37 cellular contexts compared by ENCODE assay signal in genomic region chr18:61669320-61669719, GRCh38.
A peak's percentile ranks its signal among the peaks of the same experiment; 100 is the strongest.
DNase-seq lines count a peak whose midpoint lies in the region; ATAC-seq and TF ChIP-seq lines count a peak whose summit lies in the region.
"Had no signal": no experiment of that assay in that cellular context is flagged by ENCODE, and none has a peak within 500 bp of the region (broad histone marks: within the 10 kb centered on the region; RNA-seq: fewer than 3 reads in every experiment).

No MANE protein-coding gene starts in this region.

- no peaks in the 10 kb centered on the region for H3K36me3 Mint-ChIP-seq in activated naive CD8-positive, alpha-beta T cell treated with anti-CD3 and anti-CD28 coated beads for 36 hours
- H3K36me3 Mint-ChIP-seq in natural killer cell treated with Interleukin-12 subunit alpha and Interleukin-12 subunit beta and Interleukin-15 and Interleukin-18, amount 100 ng/mL, for 72 hours, result no peaks in the 10 kb centered on the region
- H3K36me3 Mint-ChIP-seq: CD8-positive, alpha-beta memory T cell; neural progenitor cell had no signal

- H3K9me3 Mint-ChIP-seq in activated naive CD8-positive, alpha-beta T cell treated with anti-CD3 and anti-CD28 coated beads for 36 hours, result no peaks in the 10 kb centered on the region
- no peaks in the 10 kb centered on the region for H3K9me3 Mint-ChIP-seq in natural killer cell treated with Interleukin-12 subunit alpha and Interleukin-12 subunit beta and Interleukin-15 and Interleukin-18, amount 100 ng/mL, for 72 hours
- H3K9me3 Mint-ChIP-seq: activated T-helper 2 cell treated with anti-CD3 and anti-CD28 coated beads, Interferon-gamma antibody, Interleukin-2, Interleukin-4, amounts not matched to agents 10 μg/mL and 5 μg/mL and 100 μg/mL, durations not matched to agents 14 hours and 24 hours and 36 hours; CD8-positive, alpha-beta memory T cell; dendritic cell treated with granulocyte-macrophage colony-stimulating factor and Interleukin-4, amounts not matched to agents 40 ng/mL and 50 ng/mL, for 4 days; endodermal cell; neural progenitor cell had no signal

- no peaks in the 10 kb centered on the region for H3K4me1 Mint-ChIP-seq in activated naive CD8-positive, alpha-beta T cell treated with anti-CD3 and anti-CD28 coated beads for 36 hours
- no peaks in the 10 kb centered on the region for H3K4me1 Mint-ChIP-seq in natural killer cell treated with Interleukin-12 subunit alpha and Interleukin-12 subunit beta and Interleukin-15 and Interleukin-18, amount 100 ng/mL, for 72 hours (ENCODE audit: low read depth in 2 of 2)
- H3K4me1 Mint-ChIP-seq: B cell; CD8-positive, alpha-beta memory T cell had no signal

- no peak overlapping the region for H3K4me3 ChIP-seq in fibroblast of pulmonary artery (replicated peaks; ENCODE audit: low read depth, low read length)
- H3K4me3 ChIP-seq: gastroesophageal sphincter, neural progenitor cell, right atrium auricular region, smooth muscle cell, testis had no signal

- no peak for TF ChIP-seq CTCF in fibroblast of pulmonary artery (IDR thresholded peaks at IDR 0.05; ENCODE audit: low read length, missing control alignments)

- peaks cover 33% of the 10 kb centered on the region for H3K27me3 Mint-ChIP-seq in activated naive CD8-positive, alpha-beta T cell treated with anti-CD3 and anti-CD28 coated beads for 36 hours
- H3K27me3 Mint-ChIP-seq in natural killer cell treated with Interleukin-12 subunit alpha and Interleukin-12 subunit beta and Interleukin-15 and Interleukin-18, amount 100 ng/mL, for 72 hours, result peaks cover 9 to 18% of the 10 kb centered on the region in 2 donors
- H3K27me3 Mint-ChIP-seq: B cell had no signal

- H3K4me3 Mint-ChIP-seq in activated naive CD8-positive, alpha-beta T cell treated with anti-CD3 and anti-CD28 coated beads for 36 hours, result no peak overlapping the region
- no peak overlapping the region for H3K4me3 Mint-ChIP-seq in natural killer cell treated with Interleukin-12 subunit alpha and Interleukin-12 subunit beta and Interleukin-15 and Interleukin-18, amount 100 ng/mL, for 72 hours
- H3K4me3 Mint-ChIP-seq: activated CD8-positive, alpha-beta T cell treated with anti-CD3 and anti-CD28 coated beads, Interleukin-2, amount 10 ng/mL, durations not matched to agents 7 days and 5 days; B cell; CD8-positive, alpha-beta memory T cell; dendritic cell treated with granulocyte-macrophage colony-stimulating factor and Interleukin-4, amounts not matched to agents 40 ng/mL and 50 ng/mL, for 4 days; endodermal cell; neural progenitor cell had no signal

- no peak overlapping the region for H3K27ac Mint-ChIP-seq in activated naive CD8-positive, alpha-beta T cell treated with anti-CD3 and anti-CD28 coated beads for 36 hours
- H3K27ac Mint-ChIP-seq in natural killer cell treated with Interleukin-12 subunit alpha and Interleukin-12 subunit beta and Interleukin-15 and Interleukin-18, amount 100 ng/mL, for 72 hours, result no peak overlapping the region
- H3K27ac Mint-ChIP-seq: activated CD8-positive, alpha-beta T cell treated with anti-CD3 and anti-CD28 coated beads, Interleukin-2, amount 10 ng/mL, durations not matched to agents 7 days and 5 days; activated T-helper 2 cell treated with anti-CD3 and anti-CD28 coated beads, Interferon-gamma antibody, Interleukin-2, Interleukin-4, amounts not matched to agents 10 μg/mL and 5 μg/mL and 100 μg/mL, durations not matched to agents 14 hours and 24 hours and 36 hours; B cell; CD8-positive, alpha-beta memory T cell; dendritic cell treated with granulocyte-macrophage colony-stimulating factor and Interleukin-4, amounts not matched to agents 40 ng/mL and 50 ng/mL, for 4 days; endodermal cell; neural progenitor cell had no signal

- DNase-seq in EH (ENCODE audit: low read depth) (peak; percentile 79), M059J (ENCODE audit: low read depth) (peak; percentile 28), fibroblast of pulmonary artery (ENCODE audit: low read depth) (peak; percentile 7), stromal cell of bone marrow (ENCODE audit: low read depth) (peak; percentile 46), head of caudate nucleus (no peak)
- no peak for DNase-seq in activated naive CD8-positive, alpha-beta T cell treated with anti-CD3 and anti-CD28 coated beads for 36 hours
- no peak for DNase-seq in natural killer cell treated with Interleukin-12 subunit alpha and Interleukin-12 subunit beta and Interleukin-15 and Interleukin-18, amount 100 ng/mL, for 72 hours (ENCODE audit: low spot score)
- DNase-seq: activated CD8-positive, alpha-beta T cell treated with anti-CD3 and anti-CD28 coated beads, Interleukin-2, amount 10 ng/mL, durations not matched to agents 7 days and 5 days; activated naive CD4-positive, alpha-beta T cell treated with anti-CD3 and anti-CD28 coated beads, Interleukin-2, amount 50 U/mL, for 16 hours; amygdala; CD8-positive, alpha-beta memory T cell; central memory CD4-positive, alpha-beta T cell; DMS 273 treated with DMSO at 0.1 percent for 48 hours; endodermal cell; HCEC 1CT; hippocampal formation; Karpas-422; left cardiac atrium; MV-4-11; NCI-H1436; NCI-H2081; NCI-H2227 treated with DMSO at 0.1 percent for 48 hours; NCI-H526; posterior cingulate gyrus; stimulated activated naive CD4-positive, alpha-beta T cell treated with Interleukin-2 at 50 U/mL for 16 hours; testis had no signal

- ATAC-seq in HG03439 (IDR thresholded peaks at IDR 0.05; ENCODE audit: unreplicated experiment), result no peak
- no peak for ATAC-seq in natural killer cell treated with Interleukin-12 subunit alpha and Interleukin-12 subunit beta and Interleukin-15 and Interleukin-18, amount 100 ng/mL, for 72 hours
- ATAC-seq: activated CD8-positive, alpha-beta T cell treated with anti-CD3 and anti-CD28 coated beads, Interleukin-2, amount 10 ng/mL, durations not matched to agents 7 days and 5 days; esophagus mucosa; gastroesophageal sphincter; HepG2; left cardiac atrium; Right ventricle myocardium inferior had no signal

- intact Hi-C loops in head of caudate nucleus (cut with DNase I), result no loop called here

Comparison
In these comparisons a context has a peak if more than half of its experiments do, and no peak if none do; other contexts are left out.
1. DNase-seq: peak in EH (single experiment), M059J (single experiment), fibroblast of pulmonary artery (single experiment) and stromal cell of bone marrow (single experiment); none in head of caudate nucleus (0 of 42), activated naive CD8-positive, alpha-beta T cell treated with anti-CD3 and anti-CD28 coated beads for 36 hours (single experiment) and natural killer cell treated with Interleukin-12 subunit alpha and Interleukin-12 subunit beta and Interleukin-15 and Interleukin-18, amount 100 ng/mL, for 72 hours (single experiment).